ENCODE assay signal across 11 cellular contexts in genomic region chr21:31874817-31875216, GRCh38. TPM values are rescaled to one million over a fixed set of nuclear protein-coding genes. Genes with fewer than 3 reads are reported as not detected.
DNase-seq lines count a peak whose midpoint lies in the region; ATAC-seq and TF ChIP-seq lines count a peak whose summit lies in the region.
"Had no signal": no experiment of that assay in that cellular context is flagged by ENCODE, and none has a peak within 500 bp of the region (broad histone marks: within the 10 kb centered on the region; RNA-seq: fewer than 3 reads in every experiment).

No MANE protein-coding gene starts in this region.

- POLR2A ChIA-PET in IMR-90 (lab: Charles Lee; ENCODE audit: unreplicated experiment) = no interaction called here

- H3K9me1 ChIP-seq in IMR-90 (ENCODE audit: insufficient read depth, low read length) = peaks cover under 1% of the 10 kb centered on the region; the same call in 1 of the 2 replicates

- H3K4me3 Mint-ChIP-seq in neural progenitor cell = peak overlapping the region; percentile 85

- DNase-seq in AG20443 (ENCODE audit: low spot score) = peak; percentile 30
- no peak for DNase-seq in IMR-90
- no peak for DNase-seq in esophagus muscularis mucosa (ENCODE audit: extremely low spot score)
- peak; percentile 56 for DNase-seq in neural progenitor cell (ENCODE audit: low spot score)
- DNase-seq in activated naive CD4-positive, alpha-beta T cell treated with anti-CD3 and anti-CD28 coated beads, Interleukin-2, amount 50 U/mL, for 16 hours = no peak
- no peak for DNase-seq in NCI-H1048 (lab: John Stamatoyannopoulos, UW)
- DNase-seq in GDM1 (lab: John Stamatoyannopoulos, UW) = no peak
- no peak for DNase-seq in OCI-M1 (lab: John Stamatoyannopoulos, UW)
- DNase-seq: NCI-H1092 treated with DMSO at 0.1 percent for 48 hours had no signal

- peak overlapping the region; percentile 63; the same call in 1 of the 2 replicates for H3K14ac ChIP-seq in IMR-90 (replicated peaks; ENCODE audit: low read depth, low read length)

- H3K4ac ChIP-seq in IMR-90 (ENCODE audit: low read depth, low read length) = peak overlapping the region; percentile 60

- H3K4me2 ChIP-seq in IMR-90 (ENCODE audit: low read depth, low read length) (peak overlapping the region; percentile 63; the same call in 1 of the 2 replicates), neural progenitor cell (peak overlapping the region; percentile 97)

- no peaks in the 10 kb centered on the region for H3K36me3 ChIP-seq in IMR-90 (ENCODE audit: control insufficient read depth, insufficient read depth, low read length)
- H3K36me3 ChIP-seq in esophagus muscularis mucosa = no peaks in the 10 kb centered on the region
- no peaks in the 10 kb centered on the region for H3K36me3 ChIP-seq in neural progenitor cell
- H3K36me3 ChIP-seq: neutrophil had no signal

- H3K79me1 ChIP-seq in IMR-90 (ENCODE audit: low read depth in 1 of 2, low read length in 2 of 2) = peaks cover 11 to 35% of the 10 kb centered on the region in 2 experiments

- peak overlapping the region; percentile 86 for H3K23ac ChIP-seq in IMR-90 (ENCODE audit: low read depth, low read length)

- CTCF ChIA-PET in IMR-90 (lab: Yijun Ruan, JAX) = interaction anchor here (0.9 to 1.2 kb wide), 4 partner anchors 14 to 397 kb away, joined by 3 read pairs; no protein-coding TSS in a partner anchor

- no peaks in the 10 kb centered on the region for H3K9me3 Mint-ChIP-seq in neural progenitor cell

- H2BK15ac ChIP-seq in IMR-90 (ENCODE audit: low read depth, low read length) = peak overlapping the region; percentile 60; the same call in 2 of the 3 replicates

- TF ChIP-seq POLR2A in IMR-90 (IDR thresholded peaks at IDR 0.05; ENCODE audit: low read depth, low read length) = no peak
- TF ChIP-seq POLR2A in esophagus muscularis mucosa (IDR thresholded peaks at IDR 0.05; ENCODE audit: low read depth) = no peak

- no peak for TF ChIP-seq CTCF in IMR-90 (conservative IDR thresholded peaks at IDR 0.05; ENCODE audit: low read depth, low read length)
- no peak for TF ChIP-seq CTCF in esophagus muscularis mucosa (IDR thresholded peaks at IDR 0.05)
- no peak for TF ChIP-seq CTCF in neural progenitor cell (IDR thresholded peaks at IDR 0.05)

- peaks cover 18% of the 10 kb centered on the region for H3K79me2 ChIP-seq in neural progenitor cell (ENCODE audit: low read depth)

- H3K9me3 ChIP-seq in IMR-90 (ENCODE audit: control insufficient read depth, insufficient read depth, low read length) (no peaks in the 10 kb centered on the region), esophagus muscularis mucosa (no peaks in the 10 kb centered on the region), neural progenitor cell (ENCODE audit: low read depth) (no peaks in the 10 kb centered on the region)
- H3K9me3 ChIP-seq: neutrophil had no signal

- H4K8ac ChIP-seq in IMR-90 (ENCODE audit: low read depth in 2 of 2, low read length in 2 of 2) = no peak overlapping the region

- WGBS in IMR-90 (ENCODE audit: extremely low coverage in 2 of 2, insufficient read length in 1 of 2), 2 experiments = 26% methylated on average over 6 of the region's 12 CpGs; no CpG with 5 or more reads in 1 of the 2 experiments
- WGBS in esophagus muscularis mucosa = 55% methylated on average over 12 of the region's 12 CpGs

- 0 out of 2 replicates have a peak, but pooled peaks cover 9% of the 10 kb centered on the region for H4K20me1 ChIP-seq in IMR-90 (ENCODE audit: insufficient read depth, low read length)
- peaks cover 22% of the 10 kb centered on the region for H4K20me1 ChIP-seq in neural progenitor cell (ENCODE audit: low read depth)

- H2AFZ ChIP-seq in IMR-90 (replicated peaks; ENCODE audit: low read length, poor library complexity) (peak overlapping the region; percentile 68), neural progenitor cell (replicated peaks) (peak overlapping the region; percentile 19)

- peak overlapping the region; percentile 80 for H2AK9ac ChIP-seq in IMR-90 (replicated peaks; ENCODE audit: low read depth, low read length, poor library complexity)

- no peak for TF ChIP-seq EP300 in esophagus muscularis mucosa (IDR thresholded peaks at IDR 0.05)

- H3K4me3 ChIP-seq in IMR-90 (ENCODE audit: insufficient read depth, low read depth, low read length) = peak overlapping the region; percentile 14; the same call in 1 of the 2 replicates
- H3K4me3 ChIP-seq in esophagus muscularis mucosa = peak overlapping the region; percentile 4 to 74 (median 64)
- peak overlapping the region; percentile 99 for H3K4me3 ChIP-seq in neural progenitor cell
- H3K4me3 ChIP-seq: GM12878 had no signal

- no peak overlapping the region for H2BK5ac ChIP-seq in IMR-90 (ENCODE audit: low read depth, low read length, poor library complexity, severe bottlenecking)

- H2AK5ac ChIP-seq in IMR-90 (ENCODE audit: low read depth, low read length) = peak overlapping the region; percentile 30; the same call in 1 of the 2 replicates

- no peak overlapping the region for H4K91ac ChIP-seq in IMR-90 (ENCODE audit: insufficient read depth, low read depth, low read length)

- dilution Hi-C loops in IMR-90 (cut with HindIII; ENCODE audit: low sequenced_read_pairs, unreplicated experiment) = no loop called here

- H3K27ac ChIP-seq in IMR-90 (ENCODE audit: insufficient read depth, low read length) (no peak overlapping the region), esophagus muscularis mucosa (replicated peaks in 1 of 4) (no peak overlapping the region), neural progenitor cell (no peak overlapping the region)
- H3K27ac ChIP-seq: neutrophil had no signal

- peak overlapping the region; percentile 1; the same call in 1 of the 2 replicates for H3K9ac ChIP-seq in IMR-90 (ENCODE audit: low read depth, low read length)
- no peak overlapping the region for H3K9ac ChIP-seq in neural progenitor cell

- H3K4me1 Mint-ChIP-seq in neural progenitor cell = peaks cover 53% of the 10 kb centered on the region

- peak overlapping the region; percentile 54 for H2BK120ac ChIP-seq in IMR-90 (ENCODE audit: low read depth, low read length)

- no peak overlapping the region for H3K18ac ChIP-seq in IMR-90 (ENCODE audit: low read depth, low read length)

- H3K27ac Mint-ChIP-seq in neural progenitor cell = peak overlapping the region; percentile 78

- H3K4me1 ChIP-seq in IMR-90 (ENCODE audit: control insufficient read depth, insufficient read depth, low read length) (peaks cover 4% of the 10 kb centered on the region; the same call in 1 of the 2 replicates), esophagus muscularis mucosa (peaks cover 17 to 57% (median 53%) of the 10 kb centered on the region in 4 donors), neural progenitor cell (peaks cover 39% of the 10 kb centered on the region)

- in situ Hi-C loops in IMR-90 (cut with MboI; ENCODE audit: low sequenced_read_pairs) = no loop called here

- peaks cover 13% of the 10 kb centered on the region for H3K27me3 Mint-ChIP-seq in neural progenitor cell (ENCODE audit: insufficient read depth, low read depth)

- H4K5ac ChIP-seq in IMR-90 (ENCODE audit: low read depth, low read length) = no peak overlapping the region

- H3K27me3 ChIP-seq in IMR-90 (ENCODE audit: control insufficient read depth, insufficient read depth, low read length) (peaks cover 2% of the 10 kb centered on the region), esophagus muscularis mucosa (peaks cover 8 to 53% (median 17%) of the 10 kb centered on the region in 4 donors), neural progenitor cell (peaks cover 37% of the 10 kb centered on the region)

- no peak overlapping the region for H2BK20ac ChIP-seq in IMR-90 (ENCODE audit: low read depth, low read length)

- intact Hi-C loops in IMR-90 (cut with micrococcal nuclease) (loop anchor here (2.0 kb wide), 1 partner anchor 70 kb away; no protein-coding TSS in a partner anchor), esophagus muscularis mucosa (cut with DNase I) (no loop called here)

- H3F3A ChIP-seq in neural progenitor cell (ENCODE audit: low read depth) = peaks cover 52% of the 10 kb centered on the region

- no peak overlapping the region; the same call in 1 of the 2 replicates for H3K56ac ChIP-seq in IMR-90 (ENCODE audit: extremely low read depth, insufficient read depth, low read length)

- TF ChIP-seq RAD21 in IMR-90 (IDR thresholded peaks at IDR 0.05; ENCODE audit: low read length) = no peak

- no TSS peak for BruUV-seq in IMR-90 (replicated peaks; lab: Mats Ljungman, UMichigan)

- peaks cover 19% of the 10 kb centered on the region for H3K36me3 Mint-ChIP-seq in neural progenitor cell

- no peak for ATAC-seq in IMR-90 (ENCODE audit: low read depth)

TF ChIP-seq in IMR-90, 13 proteins besides CTCF, POLR2A, EP300 and RAD21 (continues in another document):
- TF ChIP-seq BHLHE40 (IDR thresholded peaks at IDR 0.05; ENCODE audit: low read depth, low read length) (no peak), MAFK (IDR thresholded peaks at IDR 0.05; ENCODE audit: low read depth, low read length) (no peak), FOS (IDR thresholded peaks at IDR 0.05; ENCODE audit: low read depth, low read length) (no peak), CHD1 (IDR thresholded peaks at IDR 0.05; ENCODE audit: low read depth, low read length) (no peak), MXI1 (IDR thresholded peaks at IDR 0.05; ENCODE audit: borderline replicate concordance, low read depth, low read length) (no peak), NFE2L2 (IDR thresholded peaks at IDR 0.05; ENCODE audit: low read depth, low read length) (no peak), MAZ (IDR thresholded peaks at IDR 0.05; ENCODE audit: borderline replicate concordance, low read depth, low read length) (no peak), USF2 (IDR thresholded peaks at IDR 0.05; ENCODE audit: low read depth, low read length) (no peak), RCOR1 (IDR thresholded peaks at IDR 0.05; ENCODE audit: insufficient replicate concordance, low read length) (no peak), SMC3 (IDR thresholded peaks at IDR 0.05; ENCODE audit: low read depth, low read length) (no peak), CEBPB (IDR thresholded peaks at IDR 0.05; ENCODE audit: low read depth, low read length) (no peak)

RNA-seq across cellular contexts. Expression of gene HUNK, which starts 2.0 kb away (rescaled TPM):
- total RNA-seq in IMR-90 (2012; rRNA removed) (1.1 and 2.0 TPM in 2 replicates), esophagus muscularis mucosa (1 to 10 TPM in 2 of 4 donors, under 1 TPM in 2; 0.42 to 3.2 (median 1.0) TPM), neural progenitor cell (ENCODE audit: low replicate concordance) (4.7 and 5.7 TPM in 2 replicates)
- polyA plus RNA-seq in IMR-90 (2012; rRNA removed) = 1.0 and 1.3 TPM in 2 replicates
- 0.58 and 0.60 TPM in 2 replicates for polyA plus RNA-seq in IMR-90 (2012; cell fraction: cytosol; rRNA removed)
- polyA plus RNA-seq in IMR-90 (2012; cell fraction: nucleus; rRNA removed; ENCODE audit: low replicate concordance) = 0.52 and 0.96 TPM in 2 replicates

Comparison
In these comparisons a context has a peak if more than half of its experiments do, and no peak if none do; other contexts are left out.
1. DNase-seq: peak in AG20443 (single experiment) and neural progenitor cell (single experiment); none in IMR-90 (single experiment), esophagus muscularis mucosa (single experiment), activated naive CD4-positive, alpha-beta T cell treated with anti-CD3 and anti-CD28 coated beads, Interleukin-2, amount 50 U/mL, for 16 hours (single experiment), NCI-H1048 (single experiment), GDM1 (single experiment) and OCI-M1 (single experiment).
2. H3K4me3 ChIP-seq: peak in every context shown above with its lines; median percentile 99 in neural progenitor cell; 64 in esophagus muscularis mucosa; 14 in IMR-90.